31 cellular contexts compared by ENCODE assay signal in genomic region chr11:93983542-93984204, GRCh38. TPM values are rescaled to one million over a fixed set of nuclear protein-coding genes. Genes with fewer than 3 reads are reported as not detected.
"Had no signal": no experiment of that assay in that cellular context is flagged by ENCODE, and none has a peak within 500 bp of the region (broad histone marks: within the 10 kb centered on the region; RNA-seq: fewer than 3 reads in every experiment).

No MANE protein-coding gene starts in this region.

- H3K4me3 ChIP-seq: ascending aorta, breast epithelium, coronary artery, dorsolateral prefrontal cortex, esophagus squamous epithelium, gastroesophageal sphincter had no signal

- H3K4me1 ChIP-seq: ascending aorta, breast epithelium had no signal

- ATAC-seq: activated naive CD4-positive, alpha-beta T cell treated with anti-CD3 and anti-CD28 coated beads, Interleukin-2, amount 50 U/mL, for 72 hours; activated T-cell treated with anti-CD3 and anti-CD28 coated beads, Interleukin-2, amount 50 U/mL, for 72 hours; gastroesophageal sphincter; WTC11 had no signal

- H3K36me3 ChIP-seq: ascending aorta, breast epithelium, esophagus squamous epithelium, gastroesophageal sphincter had no signal

- DNase-seq: activated CD4-positive, alpha-beta memory T cell treated with anti-CD3 and anti-CD28 coated beads, Interleukin-2, amount 10 ng/mL, durations not matched to agents 7 days and 5 days; activated CD4-positive, alpha-beta T cell treated with anti-CD3 and anti-CD28 coated beads for 1 hour; activated CD4-positive, alpha-beta T cell treated with anti-CD3 and anti-CD28 coated beads for 4 hours; activated CD4-positive, alpha-beta T cell treated with anti-CD3 and anti-CD28 coated beads, Interleukin-2, amount 10 ng/mL, durations not matched to agents 7 days and 5 days; activated CD4-positive, alpha-beta T cell treated with anti-CD3 and anti-CD28 coated beads, Interleukin-2, amount 50 U/mL, for 4 hours; activated CD8-positive, alpha-beta memory T cell treated with anti-CD3 and anti-CD28 coated beads, Interleukin-2, amount 50 U/mL, for 48 hours; activated gamma-delta T cell; activated naive CD4-positive, alpha-beta T cell; activated naive CD4-positive, alpha-beta T cell treated with anti-CD3 and anti-CD28 coated beads, Interleukin-2, amount 10 ng/mL, durations not matched to agents 7 days and 5 days; activated naive CD8-positive, alpha-beta T cell treated with anti-CD3 and anti-CD28 coated beads, Interleukin-2, amount 10 ng/mL, durations not matched to agents 7 days and 5 days; activated T-cell treated with anti-CD3 and anti-CD28 coated beads for 4 hours; activated T-cell treated with anti-CD3 and anti-CD28 coated beads, Interleukin-2, amount 50 U/mL, for 24 hours; activated T-cell treated with anti-CD3 and anti-CD28 coated beads, Interleukin-2, amount 50 U/mL, for 72 hours; dorsolateral prefrontal cortex; effector memory CD4-positive, alpha-beta T cell; endodermal cell; esophagus squamous epithelium; head of caudate nucleus; T-helper 2 cell had no signal

- H3K27ac ChIP-seq: ascending aorta, breast epithelium, coronary artery, dorsolateral prefrontal cortex, esophagus squamous epithelium, gastroesophageal sphincter, VCaP had no signal

- H3K9me3 ChIP-seq: ascending aorta, esophagus squamous epithelium had no signal

- H3K27me3 ChIP-seq: ascending aorta, dorsolateral prefrontal cortex, esophagus squamous epithelium, gastroesophageal sphincter had no signal

RNA-seq across cellular contexts. Expression of gene HEPHL1, which starts 37.5 kb away (rescaled TPM):
- total RNA-seq: activated CD4-positive, alpha-beta memory T cell treated with anti-CD3 and anti-CD28 coated beads, Interleukin-2, amount 10 ng/mL, durations not matched to agents 7 days and 5 days; activated CD4-positive, alpha-beta T cell treated with anti-CD3 and anti-CD28 coated beads, Interleukin-2, amount 10 ng/mL, durations not matched to agents 7 days and 5 days; activated naive CD4-positive, alpha-beta T cell treated with anti-CD3 and anti-CD28 coated beads, Interleukin-2, amount 50 U/mL, for 72 hours; activated naive CD8-positive, alpha-beta T cell treated with anti-CD3 and anti-CD28 coated beads, Interleukin-2, amount 10 ng/mL, durations not matched to agents 7 days and 5 days; activated T-cell treated with anti-CD3 and anti-CD28 coated beads, Interleukin-2, amount 50 U/mL, for 72 hours; ascending aorta; cardiac septum; cerebellum; endodermal cell; epithelial cell of proximal tubule; fibroblast of lung; T-helper 1 cell treated with Interleukin-12 subunit alpha and Interleukin-12 subunit beta and Interleukin-4 antibody, amounts not matched to agents 30 ng/mL and 1 ng/mL, for 36 hours had no signal
- polyA plus RNA-seq: fibroblast of lung had no signal
